ENCODE assay signal across 13 cellular contexts in genomic region chr20:39036851-39037250, GRCh38.
"Had no signal": no experiment of that assay in that cellular context is flagged by ENCODE, and none has a peak within 500 bp of the region (broad histone marks: within the 10 kb centered on the region; RNA-seq: fewer than 3 reads in every experiment).

No MANE protein-coding gene starts in this region.

- ATAC-seq: right cardiac atrium; stimulated activated effector memory CD8-positive, alpha-beta T cell treated with anti-CD3 and anti-CD28 coated beads, Interleukin-12 subunit alpha, Interleukin-12 subunit beta, amount 100 ng/mL, for 72 hours; upper lobe of right lung had no signal

- H3K27ac ChIP-seq: ascending aorta, cardiac muscle cell, upper lobe of right lung had no signal

- H3K4me1 ChIP-seq: ascending aorta, upper lobe of right lung had no signal

- H3K27me3 ChIP-seq: ascending aorta, cardiac muscle cell, upper lobe of right lung had no signal

- H3K4me2 ChIP-seq: smooth muscle cell had no signal

- H3K4me3 ChIP-seq: ascending aorta, cardiac muscle cell, smooth muscle cell, upper lobe of right lung had no signal

- DNase-seq: activated CD4-positive, alpha-beta T cell treated with anti-CD3 and anti-CD28 coated beads, Interleukin-2, amount 50 U/mL, for 1 hour; activated effector memory CD4-positive, alpha-beta T cell treated with Interleukin-2 at 50 U/mL for 16 hours; activated naive CD8-positive, alpha-beta T cell treated with anti-CD3 and anti-CD28 coated beads for 36 hours; hippocampal formation; kidney glomerular epithelial cell; naive B cell; right cardiac atrium; T-helper 2 cell; upper lobe of right lung had no signal

- H3K9me3 ChIP-seq: ascending aorta, upper lobe of right lung had no signal
